In genomic region chr6:73309784-73310502, GRCh38 we compare ENCODE assay signal across 1 cellular context.
TF ChIP-seq lines count a peak whose summit lies in the region.

No MANE protein-coding gene starts in this region.

TF ChIP-seq in K562, 482 proteins besides CTCF, POLR2A, EP300 and RAD21 (continues in another document):
- peak; percentile 57; the same call in 1 of the 2 replicates for TF ChIP-seq NBN (IDR thresholded peaks at IDR 0.05; ENCODE audit: low read depth)
- peak; percentile 52; the same call in 1 of the 2 replicates for TF ChIP-seq NR2C2 (CRISPR knock-in tag; IDR thresholded peaks at IDR 0.05)
- TF ChIP-seq NR2C2 (tag; IDR thresholded peaks at IDR 0.05): peak; percentile 7; the same call in 1 of the 2 replicates
- TF ChIP-seq DPF2 (IDR thresholded peaks at IDR 0.05): 0 out of 2 replicates have a peak, but pooled peaks have one; percentile 41
- no peak for TF ChIP-seq LCOR (CRISPR knock-in tag; IDR thresholded peaks at IDR 0.05)
- peak; percentile 74; the same call in 1 of the 2 replicates for TF ChIP-seq CC2D1A (IDR thresholded peaks at IDR 0.05)
- TF ChIP-seq DEAF1 (CRISPR knock-in tag; IDR thresholded peaks at IDR 0.05): no peak
- TF ChIP-seq ZEB2 (IDR thresholded peaks at IDR 0.05): no peak; the same call in 1 of the 2 replicates
- peak; percentile 74; the same call in 1 of the 2 replicates for TF ChIP-seq CTBP1 (IDR thresholded peaks at IDR 0.05; ENCODE audit: borderline replicate concordance)
- TF ChIP-seq NR3C1 (CRISPR knock-in tag; IDR thresholded peaks at IDR 0.05): no peak
- TF ChIP-seq TEAD4 (IDR thresholded peaks at IDR 0.05; ENCODE audit: low read length): no peak
- 0 out of 2 replicates have a peak, but pooled peaks have one; percentile 25 for TF ChIP-seq TEAD4 (CRISPR knock-in tag; IDR thresholded peaks at IDR 0.05; ENCODE audit: borderline replicate concordance)
- no peak for TF ChIP-seq NFIX (CRISPR knock-in tag; IDR thresholded peaks at IDR 0.05; ENCODE audit: low read depth)
- TF ChIP-seq SMAD4 (CRISPR knock-in tag; conservative IDR thresholded peaks at IDR 0.05): peak; percentile 50
- no peak for TF ChIP-seq ZNF140 (CRISPR knock-in tag; IDR thresholded peaks at IDR 0.05)
- TF ChIP-seq SMARCC2 (IDR thresholded peaks at IDR 0.05; ENCODE audit: low read depth): peak; percentile 81
- no peak for TF ChIP-seq ZNF133 (CRISPR knock-in tag; IDR thresholded peaks at IDR 0.05)
- no peak for TF ChIP-seq THAP12 (CRISPR knock-in tag; IDR thresholded peaks at IDR 0.05)
- TF ChIP-seq TCF7L2 (IDR thresholded peaks at IDR 0.05; ENCODE audit: low read depth, low read length): no peak
- TF ChIP-seq IRF1 (CRISPR knock-in tag; IDR thresholded peaks at IDR 0.05; ENCODE audit: borderline replicate concordance): no peak
- TF ChIP-seq NUFIP1 (IDR thresholded peaks at IDR 0.05; ENCODE audit: partially characterized antibody): no peak
- peak; percentile 57 for TF ChIP-seq TAF9B (IDR thresholded peaks at IDR 0.05; ENCODE audit: partially characterized antibody)
- TF ChIP-seq HDAC1 (IDR thresholded peaks at IDR 0.05): 0 out of 4 replicates have a peak, but pooled peaks of 1 of the 2 experiments have one; percentile 26
- no peak for TF ChIP-seq ZNF583 (CRISPR knock-in tag; IDR thresholded peaks at IDR 0.05)
- TF ChIP-seq LEF1 (IDR thresholded peaks at IDR 0.05): no peak
- TF ChIP-seq PATZ1 (CRISPR knock-in tag; IDR thresholded peaks at IDR 0.05; ENCODE audit: borderline replicate concordance): no peak
- TF ChIP-seq EHMT2 (IDR thresholded peaks at IDR 0.05): peak; percentile 50; the same call in 1 of the 2 replicates
- TF ChIP-seq TEAD2 (tag; IDR thresholded peaks at IDR 0.05): no peak
- TF ChIP-seq ZNF408 (CRISPR knock-in tag; IDR thresholded peaks at IDR 0.05; ENCODE audit: low read depth): no peak
- TF ChIP-seq ZNF780A (CRISPR knock-in tag; IDR thresholded peaks at IDR 0.05): no peak
- peak; percentile 94 for TF ChIP-seq KDM5B (IDR thresholded peaks at IDR 0.05; ENCODE audit: insufficient replicate concordance, low read depth, low read length)
- no peak for TF ChIP-seq DMBX1 (CRISPR knock-in tag; IDR thresholded peaks at IDR 0.05; ENCODE audit: borderline replicate concordance)
- TF ChIP-seq ZNF707 (CRISPR knock-in tag; conservative IDR thresholded peaks at IDR 0.05): no peak
- peak; percentile 63; the same call in 1 of the 2 replicates for TF ChIP-seq SMARCE1 (IDR thresholded peaks at IDR 0.05)
- TF ChIP-seq ZBTB1 (CRISPR knock-in tag; IDR thresholded peaks at IDR 0.05; ENCODE audit: borderline replicate concordance, low read depth): 0 out of 2 replicates have a peak, but pooled peaks have one; percentile 25
- TF ChIP-seq ETS1 (conservative IDR thresholded peaks at IDR 0.05; ENCODE audit: control insufficient read depth, low read depth, low read length): no peak
- TF ChIP-seq ATF7 (IDR thresholded peaks at IDR 0.05): peak; percentile 56; the same call in 1 of the 2 replicates
- TF ChIP-seq TBL1XR1 (IDR thresholded peaks at IDR 0.05; ENCODE audit: low read length in 2 of 2): no peak
- 0 out of 2 replicates have a peak, but pooled peaks have one; percentile 8 for TF ChIP-seq CBX1 (IDR thresholded peaks at IDR 0.05; ENCODE audit: low read depth)
- TF ChIP-seq SRF (CRISPR knock-in tag; IDR thresholded peaks at IDR 0.05): peak in 1 of 2 experiments; percentile 78; a peak in 1 of 4 replicates
- no peak for TF ChIP-seq PRPF4 (IDR thresholded peaks at IDR 0.05; ENCODE audit: insufficient read depth, low read depth, low read length, poor library complexity, severe bottlenecking)
- TF ChIP-seq NFYB (IDR thresholded peaks at IDR 0.05; ENCODE audit: extremely low read depth, insufficient read length): no peak
- TF ChIP-seq NFE2 (IDR thresholded peaks at IDR 0.05; ENCODE audit: low read depth): no peak
- no peak for TF ChIP-seq ZNF584 (CRISPR knock-in tag; IDR thresholded peaks at IDR 0.05; ENCODE audit: low read depth)
- no peak for TF ChIP-seq SNRNP70 (optimal IDR thresholded peaks at IDR 0.05; ENCODE audit: low read depth, low read length)
- peak; percentile 72 for TF ChIP-seq NFIC (IDR thresholded peaks at IDR 0.05)
- TF ChIP-seq ZNF507 (tag; conservative IDR thresholded peaks at IDR 0.05): no peak
- no peak for TF ChIP-seq HNRNPK (IDR thresholded peaks at IDR 0.05; ENCODE audit: low read depth, low read length, poor library complexity, severe bottlenecking)
- no peak for TF ChIP-seq MLX (CRISPR knock-in tag; conservative IDR thresholded peaks at IDR 0.05)
- TF ChIP-seq HMG20A (CRISPR knock-in tag; conservative IDR thresholded peaks at IDR 0.05): no peak
- TF ChIP-seq MXI1 (IDR thresholded peaks at IDR 0.05; ENCODE audit: low read depth, low read length): no peak
- TF ChIP-seq PML (IDR thresholded peaks at IDR 0.05; ENCODE audit: low read length): peak; percentile 66; the same call in 1 of the 2 replicates
- no peak for TF ChIP-seq CREBBP (IDR thresholded peaks at IDR 0.05; ENCODE audit: low read depth, low read length)
- no peak for TF ChIP-seq THAP7 (CRISPR knock-in tag; IDR thresholded peaks at IDR 0.05)
- no peak for TF ChIP-seq DIDO1 (tag; IDR thresholded peaks at IDR 0.05; ENCODE audit: low read depth)
- TF ChIP-seq HDAC2 (IDR thresholded peaks at IDR 0.05): peak; percentile 72
- no peak for TF ChIP-seq TCF7 (IDR thresholded peaks at IDR 0.05; ENCODE audit: borderline replicate concordance)
- no peak for TF ChIP-seq MED1 (CRISPR knock-in tag; IDR thresholded peaks at IDR 0.05; ENCODE audit: borderline replicate concordance)
- peak in 1 of 2 experiments; percentile 30; a peak in 1 of 4 replicates for TF ChIP-seq FOXA3 (CRISPR knock-in tag; conservative IDR thresholded peaks at IDR 0.05 in 1 of 2, IDR thresholded peaks at IDR 0.05 in 1 of 2)
- no peak for TF ChIP-seq DNMT1 (IDR thresholded peaks at IDR 0.05)
- TF ChIP-seq NR2C1 (IDR thresholded peaks at IDR 0.05): no peak
- no peak for TF ChIP-seq NR2C1 (tag; IDR thresholded peaks at IDR 0.05)
- TF ChIP-seq CAMTA2 (CRISPR knock-in tag; conservative IDR thresholded peaks at IDR 0.05): no peak
- TF ChIP-seq ATF6 (CRISPR knock-in tag; IDR thresholded peaks at IDR 0.05): no peak
- no peak for TF ChIP-seq BACH1 (tag; IDR thresholded peaks at IDR 0.05)
- no peak for TF ChIP-seq ELF2 (CRISPR knock-in tag; IDR thresholded peaks at IDR 0.05)
- no peak for TF ChIP-seq DACH1 (IDR thresholded peaks at IDR 0.05; ENCODE audit: partially characterized antibody)
- 0 out of 2 replicates have a peak, but pooled peaks have one; percentile 51 for TF ChIP-seq RNF2 (IDR thresholded peaks at IDR 0.05)
- no peak for TF ChIP-seq TARDBP (IDR thresholded peaks at IDR 0.05)
- 0 out of 2 replicates have a peak, but pooled peaks have one; percentile 2 for TF ChIP-seq GATAD2B (IDR thresholded peaks at IDR 0.05; ENCODE audit: borderline replicate concordance)
- no peak for TF ChIP-seq SAFB2 (IDR thresholded peaks at IDR 0.05; ENCODE audit: borderline replicate concordance, low read depth, low read length, severe bottlenecking)
